ENCODE assay signal across 8 cellular contexts in genomic region chr7:100429637-100430449, GRCh38. TPM values are rescaled to one million over a fixed set of nuclear protein-coding genes. Genes with fewer than 3 reads are reported as not detected.
A peak's percentile ranks its signal among the peaks of the same experiment; 100 is the strongest.
DNase-seq lines count a peak whose midpoint lies in the region; ATAC-seq and TF ChIP-seq lines count a peak whose summit lies in the region.

Gene MEPCE, plus strand, starts transcription at chr7:100429831. Its CDS starts 188 bp downstream, at chr7:100430019.

- DNase-seq in AG10803 (ENCODE audit: low read depth) (peak; percentile 96), NCI-H524 (lab: John Stamatoyannopoulos, UW) (peak; percentile 96 to 97), cerebellum (ENCODE audit: low spot score) (peak; percentile 96), kidney epithelial cell (ENCODE audit: low read depth) (peak; percentile 71)
- peak; percentile 97 for DNase-seq in activated CD4-positive, alpha-beta T cell treated with anti-CD3 and anti-CD28 coated beads for 36 hours
- DNase-seq in stimulated activated CD4-positive, alpha-beta T cell treated with anti-CD3 and anti-CD28 coated beads, Interleukin-15, amount 100 ng/mL, for 1 hour (ENCODE audit: low read depth in 1 of 2, low spot score in 1 of 2), result peak; percentile 94 to 96

- no peaks in the 10 kb centered on the region for H3K27me3 Mint-ChIP-seq in activated CD4-positive, alpha-beta T cell treated with anti-CD3 and anti-CD28 coated beads for 36 hours

- H3K4me3 ChIP-seq in AG10803 (ENCODE audit: low read length), result peak within 1 kb of the TSS; percentile 91
- peak within 1 kb of the TSS; percentile 94 for H3K4me3 ChIP-seq in kidney epithelial cell (ENCODE audit: low read depth, low read length)

- peaks cover 50% of the 10 kb centered on the region for H3K4me1 Mint-ChIP-seq in activated CD4-positive, alpha-beta T cell treated with anti-CD3 and anti-CD28 coated beads for 36 hours

- peak; percentile 44 for ATAC-seq in HG03432 (IDR thresholded peaks at IDR 0.05; ENCODE audit: unreplicated experiment)
- peak; percentile 45 for ATAC-seq in activated CD4-positive, alpha-beta T cell treated with anti-CD3 and anti-CD28 coated beads for 36 hours

- TF ChIP-seq CTCF in AG10803 (conservative IDR thresholded peaks at IDR 0.05; ENCODE audit: low read length) (no peak), kidney epithelial cell (IDR thresholded peaks at IDR 0.05; ENCODE audit: insufficient read depth, low read length, poor library complexity, severe bottlenecking) (no peak)

- CTCF ChIA-PET in activated CD4-positive, alpha-beta T cell treated with anti-CD3 and anti-CD28 coated beads for 36 hours (lab: Charles Lee), result interaction anchor here (0.6 to 1.1 kb wide), 3 partner anchors 98 to 168 kb away, joined by 3 to 5 read pairs (median 3); partner anchors contain the start of genes FBXO24 and LRCH4

- intact Hi-C loops in activated CD4-positive, alpha-beta T cell treated with anti-CD3 and anti-CD28 coated beads for 36 hours (cut with DNase I, micrococcal nuclease), result loop anchor here (1.0 to 10.0 kb wide), 12 partner anchors 20 to 437 kb away; partner anchors contain the start of genes AGFG2 (in 1 of the 2), COPS6 (in 1 of the 2), FBXO24 (in 1 of the 2) and GNB2 (in 1 of the 2)

- peaks cover 47% of the 10 kb centered on the region for H3K36me3 Mint-ChIP-seq in activated CD4-positive, alpha-beta T cell treated with anti-CD3 and anti-CD28 coated beads for 36 hours (ENCODE audit: low read depth)

- TF ChIP-seq POLR2A in GM19193 (IDR thresholded peaks at IDR 0.05; ENCODE audit: extremely low read depth, insufficient read depth, insufficient read length), result peak; percentile 13

- H3K27me3 ChIP-seq in kidney epithelial cell (ENCODE audit: control insufficient read depth, insufficient read depth, low read length), result no peaks in the 10 kb centered on the region

- peaks cover 5% of the 10 kb centered on the region for H3K9me3 Mint-ChIP-seq in activated CD4-positive, alpha-beta T cell treated with anti-CD3 and anti-CD28 coated beads for 36 hours (ENCODE audit: low read depth)

- POLR2A ChIA-PET in activated CD4-positive, alpha-beta T cell treated with anti-CD3 and anti-CD28 coated beads for 36 hours (lab: Charles Lee), result interaction anchor here (0.6 to 2.2 kb wide), 23 partner anchors 8 to 925 kb away, joined by 3 to 22 read pairs (median 4); partner anchors contain the start of genes AGFG2, FBXO24, LAMTOR4 and LRCH4

- peak within 1 kb of the TSS; percentile 88 for H3K4me3 Mint-ChIP-seq in activated CD4-positive, alpha-beta T cell treated with anti-CD3 and anti-CD28 coated beads for 36 hours

- peak within 1 kb of the TSS; percentile 100 for H3K27ac Mint-ChIP-seq in activated CD4-positive, alpha-beta T cell treated with anti-CD3 and anti-CD28 coated beads for 36 hours

- peaks cover 2% of the 10 kb centered on the region for H3K36me3 ChIP-seq in kidney epithelial cell (ENCODE audit: control insufficient read depth, insufficient read depth, low read length)

RNA-seq across cellular contexts. Expression of gene MEPCE, which starts in this region (rescaled TPM):
- total RNA-seq in activated CD4-positive, alpha-beta T cell treated with anti-CD3 and anti-CD28 coated beads for 36 hours, result 10 to 100 TPM; 44.4 to 45.9 TPM
- total RNA-seq in cerebellum, result 18.5 TPM
- total RNA-seq in kidney epithelial cell, result 29.7 and 30.0 TPM in 2 replicates

Comparison
In these comparisons a context has a peak if more than half of its experiments do, and no peak if none do; other contexts are left out.
1. Peak in every context shown above with its lines: DNase-seq, ATAC-seq and H3K4me3 ChIP-seq.